ENCODE assay signal across 24 cellular contexts in genomic region chr9:36415822-36416515, GRCh38. TPM values are rescaled to one million over a fixed set of nuclear protein-coding genes. Genes with fewer than 3 reads are reported as not detected.
DNase-seq lines count a peak whose midpoint lies in the region; ATAC-seq and TF ChIP-seq lines count a peak whose summit lies in the region.
"Had no signal": no experiment of that assay in that cellular context is flagged by ENCODE, and none has a peak within 500 bp of the region (broad histone marks: within the 10 kb centered on the region; RNA-seq: fewer than 3 reads in every experiment).

No MANE protein-coding gene starts in this region.

- H3K9me3 ChIP-seq in cardiac muscle cell (ENCODE audit: low read depth), result no peaks in the 10 kb centered on the region
- H3K9me3 ChIP-seq in heart right ventricle, result no peaks in the 10 kb centered on the region
- no peaks in the 10 kb centered on the region for H3K9me3 ChIP-seq in OCI-LY3 (ENCODE audit: insufficient read depth, low read length)
- no peaks in the 10 kb centered on the region for H3K9me3 ChIP-seq in iPS-15b (ENCODE audit: control insufficient read depth, insufficient read depth, low read length)
- no peaks in the 10 kb centered on the region for H3K9me3 ChIP-seq in psoas muscle
- H3K9me3 ChIP-seq: Peyer's patch, SK-N-SH, tibial nerve had no signal

- H3K4me3 Mint-ChIP-seq in stimulated activated naive B cell treated with anti-CD40 and anti-IgM and Interleukin-4, amounts not matched to agents 10 μg/mL and 1 μg/mL and 100 μg/mL, for 72 hours, result no peak overlapping the region
- H3K4me3 Mint-ChIP-seq: activated CD4-positive, alpha-beta T cell treated with anti-CD3 and anti-CD28 coated beads for 36 hours; central memory CD8-positive, alpha-beta T cell had no signal

- ATAC-seq in heart right ventricle (no peak), psoas muscle (no peak), GM21360 (IDR thresholded peaks at IDR 0.05; ENCODE audit: unreplicated experiment) (no peak)
- no peak for ATAC-seq in stimulated activated naive B cell treated with anti-CD40 and anti-IgM and Interleukin-4, amounts not matched to agents 10 μg/mL and 1 μg/mL and 100 μg/mL, for 72 hours (replicated peaks)
- ATAC-seq: activated CD4-positive, alpha-beta T cell treated with anti-CD3 and anti-CD28 coated beads for 36 hours; right cardiac atrium had no signal

- no peak overlapping the region for H3K4me3 ChIP-seq in cardiac muscle cell
- no peak overlapping the region for H3K4me3 ChIP-seq in heart right ventricle
- no peak overlapping the region for H3K4me3 ChIP-seq in OCI-LY3 (ENCODE audit: low read length)
- peak overlapping the region; percentile 48 for H3K4me3 ChIP-seq in iPS-15b (ENCODE audit: low read depth, low read length)
- no peak overlapping the region for H3K4me3 ChIP-seq in psoas muscle
- H3K4me3 ChIP-seq: Peyer's patch, tibial nerve had no signal

- peaks cover 4% of the 10 kb centered on the region; the same call in 1 of the 2 replicates for H4K20me1 ChIP-seq in OCI-LY3 (ENCODE audit: insufficient read depth, low read length)

- DNase-seq in cardiac muscle cell (ENCODE audit: low read depth in 1 of 2, low spot score in 1 of 2), result peak in 1 of 2 donors; percentile 23
- DNase-seq in heart right ventricle, result no peak
- DNase-seq in psoas muscle, result no peak
- DNase-seq in medulla oblongata (ENCODE audit: extremely low spot score), result no peak
- DNase-seq in stimulated activated naive B cell treated with anti-CD40 and anti-IgM and Interleukin-4, amounts not matched to agents 10 μg/mL and 1 μg/mL and 100 μg/mL, for 72 hours, result no peak
- DNase-seq: activated CD4-positive, alpha-beta T cell treated with anti-CD3 and anti-CD28 coated beads for 36 hours; activated effector memory CD4-positive, alpha-beta T cell treated with anti-CD3 and anti-CD28 coated beads, Interleukin-2, amount 50 U/mL, for 16 hours; DMS53; effector memory CD4-positive, alpha-beta T cell; head of caudate nucleus; KG1; NCI-H1105; NCI-H526 treated with DMSO at 0.1 percent for 48 hours; nucleus accumbens; Peyer's patch; SK-N-SH; stimulated activated CD4-positive, alpha-beta T cell treated with anti-CD3 and anti-CD28 coated beads, Interleukin-15, amount 100 ng/mL, for 24 hours; stimulated activated naive CD4-positive, alpha-beta T cell had no signal

- no peaks in the 10 kb centered on the region for H3K36me3 ChIP-seq in cardiac muscle cell
- peaks cover 0 to 10% (median 0%) of the 10 kb centered on the region in 9 donors for H3K36me3 ChIP-seq in heart right ventricle
- peaks cover 4% of the 10 kb centered on the region for H3K36me3 ChIP-seq in OCI-LY3 (replicated peaks; ENCODE audit: low read depth, low read length)
- no peaks in the 10 kb centered on the region for H3K36me3 ChIP-seq in iPS-15b (ENCODE audit: control insufficient read depth, insufficient read depth, low read length)
- H3K36me3 ChIP-seq in psoas muscle (ENCODE audit: insufficient read depth in 1 of 2, low read depth in 1 of 2), result peaks cover 0 to 2% of the 10 kb centered on the region in 2 donors
- H3K36me3 ChIP-seq: Peyer's patch had no signal

- H3K9ac ChIP-seq in OCI-LY3 (ENCODE audit: low read length) (no peak overlapping the region), iPS-15b (ENCODE audit: low read depth, low read length) (peak overlapping the region; percentile 47)
- H3K9ac ChIP-seq: SK-N-SH had no signal

- H2AFZ ChIP-seq in OCI-LY3 (ENCODE audit: low read depth, low read length), result no peak overlapping the region

- H3K36me3 Mint-ChIP-seq in stimulated activated naive B cell treated with anti-CD40 and anti-IgM and Interleukin-4, amounts not matched to agents 10 μg/mL and 1 μg/mL and 100 μg/mL, for 72 hours, result peaks cover 7 to 17% of the 10 kb centered on the region in 2 donors

- TF ChIP-seq CTCF in cardiac muscle cell (IDR thresholded peaks at IDR 0.05; ENCODE audit: low read depth, low read length) (no peak), heart right ventricle (IDR thresholded peaks at IDR 0.05) (no peak), OCI-LY3 (IDR thresholded peaks at IDR 0.05; ENCODE audit: low read depth, low read length) (peak; percentile 21; the same call in 1 of the 2 replicates), psoas muscle (IDR thresholded peaks at IDR 0.05) (no peak)

- H3K27me3 Mint-ChIP-seq in stimulated activated naive B cell treated with anti-CD40 and anti-IgM and Interleukin-4, amounts not matched to agents 10 μg/mL and 1 μg/mL and 100 μg/mL, for 72 hours, result no peaks in the 10 kb centered on the region
- H3K27me3 Mint-ChIP-seq: activated CD4-positive, alpha-beta T cell treated with anti-CD3 and anti-CD28 coated beads for 36 hours; central memory CD8-positive, alpha-beta T cell had no signal

- H3K27ac ChIP-seq in cardiac muscle cell (peak overlapping the region; percentile 51), heart right ventricle (no peak overlapping the region), OCI-LY3 (ENCODE audit: low read length) (no peak overlapping the region), psoas muscle (no peak overlapping the region)
- H3K27ac ChIP-seq: Peyer's patch, tibial nerve had no signal

- H3K27me3 ChIP-seq in cardiac muscle cell (no peaks in the 10 kb centered on the region), heart right ventricle (no peaks in the 10 kb centered on the region), OCI-LY3 (ENCODE audit: low read depth, low read length) (no peaks in the 10 kb centered on the region), iPS-15b (ENCODE audit: control insufficient read depth, insufficient read depth, low read length) (no peaks in the 10 kb centered on the region), psoas muscle (ENCODE audit: insufficient read depth in 3 of 3, low read length in 2 of 3) (no peaks in the 10 kb centered on the region)
- H3K27me3 ChIP-seq: Peyer's patch, tibial nerve had no signal

- 93 to 96% methylated on average over 11 of the region's 11 CpGs for WGBS in heart right ventricle, 2 donors
- 93 to 96% (median 95%) methylated on average over 11 of the region's 11 CpGs for WGBS in psoas muscle, 3 donors

- H3K4me2 ChIP-seq in OCI-LY3 (ENCODE audit: low read length), result no peak overlapping the region
- H3K4me2 ChIP-seq: SK-N-SH had no signal

- H3K27ac Mint-ChIP-seq in stimulated activated naive B cell treated with anti-CD40 and anti-IgM and Interleukin-4, amounts not matched to agents 10 μg/mL and 1 μg/mL and 100 μg/mL, for 72 hours, result no peak overlapping the region
- H3K27ac Mint-ChIP-seq: activated CD4-positive, alpha-beta T cell treated with anti-CD3 and anti-CD28 coated beads for 36 hours had no signal

- no peaks in the 10 kb centered on the region for H3K9me3 Mint-ChIP-seq in stimulated activated naive B cell treated with anti-CD40 and anti-IgM and Interleukin-4, amounts not matched to agents 10 μg/mL and 1 μg/mL and 100 μg/mL, for 72 hours
- H3K9me3 Mint-ChIP-seq: central memory CD8-positive, alpha-beta T cell had no signal

- H3K4me1 Mint-ChIP-seq in stimulated activated naive B cell treated with anti-CD40 and anti-IgM and Interleukin-4, amounts not matched to agents 10 μg/mL and 1 μg/mL and 100 μg/mL, for 72 hours, result peaks cover 2 to 5% of the 10 kb centered on the region in 2 donors

- intact Hi-C loops in heart right ventricle (cut with DNase I) (no loop called here), psoas muscle (cut with DNase I) (no loop called here)

- peaks cover 2% of the 10 kb centered on the region for H3K4me1 ChIP-seq in cardiac muscle cell (ENCODE audit: low read depth)
- H3K4me1 ChIP-seq in heart right ventricle, result peaks cover 0 to 11% (median 0%) of the 10 kb centered on the region in 9 donors
- H3K4me1 ChIP-seq in OCI-LY3 (ENCODE audit: low read length), result no peaks in the 10 kb centered on the region
- peaks cover 15% of the 10 kb centered on the region for H3K4me1 ChIP-seq in iPS-15b (ENCODE audit: control insufficient read depth, insufficient read depth, low read length)
- H3K4me1 ChIP-seq in psoas muscle, result no peaks in the 10 kb centered on the region
- H3K4me1 ChIP-seq: Peyer's patch had no signal

- 0 out of 2 replicates have a peak, but pooled peaks cover 4% of the 10 kb centered on the region for H3K79me2 ChIP-seq in OCI-LY3 (ENCODE audit: low read length)

RNA-seq across cellular contexts. Expression of gene RNF38, which starts 15.9 kb away (rescaled TPM):
- total RNA-seq in cardiac muscle cell (18.6 and 26.3 TPM in 2 replicates), heart right ventricle (10 to 100 TPM; 21.1 to 56.0 (median 33.9) TPM), psoas muscle (10 to 100 TPM; 16.1 to 36.9 (median 21.9) TPM)
- polyA plus RNA-seq in cardiac muscle cell (20.1 and 34.5 TPM in 2 replicates), heart right ventricle (1 to 10 TPM; 6.4 to 8.3 TPM), psoas muscle (10 to 100 TPM in 1 of 3 donors, 1 to 10 TPM in 2; 7.6 to 18.7 (median 9.9) TPM)
